2 cellular contexts compared by ENCODE assay signal in the genomic region with DNA sequence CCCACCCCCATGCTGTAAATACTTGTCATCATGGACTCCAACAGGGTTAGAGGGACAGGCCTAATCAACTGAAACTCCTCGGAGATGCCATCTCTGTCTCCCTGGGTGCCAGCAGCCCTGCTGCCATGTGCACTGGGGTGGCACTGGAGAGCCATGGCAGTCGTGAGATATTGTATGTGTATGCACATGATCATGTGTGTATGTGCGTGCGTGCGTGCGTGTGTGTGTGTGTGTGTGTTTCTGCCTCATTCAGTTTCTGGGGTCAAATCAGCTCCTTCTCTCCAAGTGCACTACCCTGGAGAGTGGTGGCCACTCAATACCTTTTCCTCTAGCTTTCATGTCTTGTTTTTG.
TF ChIP-seq lines count a peak whose summit lies in the region.

No MANE protein-coding gene starts in this region.

TF ChIP-seq in GM12891, 5 proteins besides CTCF, POLR2A, EP300 and RAD21:
- TF ChIP-seq POLR2AphosphoS5 (IDR thresholded peaks at IDR 0.05; ENCODE audit: low read depth, low read length), result no peak
- TF ChIP-seq PAX5 (IDR thresholded peaks at IDR 0.05; ENCODE audit: insufficient read depth, low read length, severe bottlenecking), result no peak
- no peak for TF ChIP-seq TAF1 (IDR thresholded peaks at IDR 0.05; ENCODE audit: low read depth, low read length)
- no peak for TF ChIP-seq POU2F2 (IDR thresholded peaks at IDR 0.05; ENCODE audit: low read depth, low read length)
- no peak for TF ChIP-seq SPI1 (IDR thresholded peaks at IDR 0.05; ENCODE audit: low read depth, low read length)

TF ChIP-seq in HepG2, 621 proteins besides CTCF, POLR2A, EP300 and RAD21 (continues in another document):
- no peak for TF ChIP-seq ZNF451 (CRISPR knock-in tag; IDR thresholded peaks at IDR 0.05)
- TF ChIP-seq AKAP8 (CRISPR knock-in tag; IDR thresholded peaks at IDR 0.05), result peak; percentile 9; the same call in 1 of the 2 replicates
- peak; percentile 73; the same call in 1 of the 2 replicates for TF ChIP-seq RARG (CRISPR knock-in tag; IDR thresholded peaks at IDR 0.05; ENCODE audit: low read depth)
- TF ChIP-seq ZNF431 (CRISPR knock-in tag; IDR thresholded peaks at IDR 0.05; ENCODE audit: borderline replicate concordance, low read depth), result 0 out of 2 replicates have a peak, but pooled peaks have one; percentile 18
- no peak for TF ChIP-seq HNF4A (CRISPR knock-in tag; IDR thresholded peaks at IDR 0.05)
- TF ChIP-seq, protein P1, sequence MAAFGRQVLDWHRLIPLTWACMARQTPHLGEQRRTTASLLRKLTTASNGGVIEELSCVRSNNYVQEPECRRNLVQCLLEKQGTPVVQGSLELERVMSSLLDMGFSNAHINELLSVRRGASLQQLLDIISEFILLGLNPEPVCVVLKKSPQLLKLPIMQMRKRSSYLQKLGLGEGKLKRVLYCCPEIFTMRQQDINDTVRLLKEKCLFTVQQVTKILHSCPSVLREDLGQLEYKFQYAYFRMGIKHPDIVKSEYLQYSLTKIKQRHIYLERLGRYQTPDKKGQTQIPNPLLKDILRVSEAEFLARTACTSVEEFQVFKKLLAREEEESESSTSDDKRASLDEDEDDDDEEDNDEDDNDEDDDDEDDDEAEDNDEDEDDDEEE (CRISPR knock-in tag; IDR thresholded peaks at IDR 0.05), result 0 out of 2 replicates have a peak, but pooled peaks have one; percentile 15
- TF ChIP-seq, protein P2, sequence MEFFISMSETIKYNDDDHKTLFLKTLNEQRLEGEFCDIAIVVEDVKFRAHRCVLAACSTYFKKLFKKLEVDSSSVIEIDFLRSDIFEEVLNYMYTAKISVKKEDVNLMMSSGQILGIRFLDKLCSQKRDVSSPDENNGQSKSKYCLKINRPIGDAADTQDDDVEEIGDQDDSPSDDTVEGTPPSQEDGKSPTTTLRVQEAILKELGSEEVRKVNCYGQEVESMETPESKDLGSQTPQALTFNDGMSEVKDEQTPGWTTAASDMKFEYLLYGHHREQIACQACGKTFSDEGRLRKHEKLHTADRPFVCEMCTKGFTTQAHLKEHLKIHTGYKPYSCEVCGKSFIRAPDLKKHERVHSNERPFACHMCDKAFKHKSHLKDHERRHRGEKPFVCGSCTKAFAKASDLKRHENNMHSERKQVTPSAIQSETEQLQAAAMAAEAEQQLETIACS (CRISPR knock-in tag; IDR thresholded peaks at IDR 0.05), result no peak
- TF ChIP-seq RBM22 (optimal IDR thresholded peaks at IDR 0.05; ENCODE audit: low read length), result no peak
- no peak for TF ChIP-seq JUN (CRISPR knock-in tag; IDR thresholded peaks at IDR 0.05)
- TF ChIP-seq, protein P3, sequence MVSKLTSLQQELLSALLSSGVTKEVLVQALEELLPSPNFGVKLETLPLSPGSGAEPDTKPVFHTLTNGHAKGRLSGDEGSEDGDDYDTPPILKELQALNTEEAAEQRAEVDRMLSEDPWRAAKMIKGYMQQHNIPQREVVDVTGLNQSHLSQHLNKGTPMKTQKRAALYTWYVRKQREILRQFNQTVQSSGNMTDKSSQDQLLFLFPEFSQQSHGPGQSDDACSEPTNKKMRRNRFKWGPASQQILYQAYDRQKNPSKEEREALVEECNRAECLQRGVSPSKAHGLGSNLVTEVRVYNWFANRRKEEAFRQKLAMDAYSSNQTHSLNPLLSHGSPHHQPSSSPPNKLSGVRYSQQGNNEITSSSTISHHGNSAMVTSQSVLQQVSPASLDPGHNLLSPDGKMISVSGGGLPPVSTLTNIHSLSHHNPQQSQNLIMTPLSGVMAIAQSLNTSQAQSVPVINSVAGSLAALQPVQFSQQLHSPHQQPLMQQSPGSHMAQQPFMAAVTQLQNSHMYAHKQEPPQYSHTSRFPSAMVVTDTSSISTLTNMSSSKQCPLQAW (CRISPR knock-in tag; IDR thresholded peaks at IDR 0.05), result 0 out of 2 replicates have a peak, but pooled peaks have one; percentile 4
- TF ChIP-seq ZNF33B (CRISPR knock-in tag; IDR thresholded peaks at IDR 0.05), result no peak
- TF ChIP-seq, protein P4, sequence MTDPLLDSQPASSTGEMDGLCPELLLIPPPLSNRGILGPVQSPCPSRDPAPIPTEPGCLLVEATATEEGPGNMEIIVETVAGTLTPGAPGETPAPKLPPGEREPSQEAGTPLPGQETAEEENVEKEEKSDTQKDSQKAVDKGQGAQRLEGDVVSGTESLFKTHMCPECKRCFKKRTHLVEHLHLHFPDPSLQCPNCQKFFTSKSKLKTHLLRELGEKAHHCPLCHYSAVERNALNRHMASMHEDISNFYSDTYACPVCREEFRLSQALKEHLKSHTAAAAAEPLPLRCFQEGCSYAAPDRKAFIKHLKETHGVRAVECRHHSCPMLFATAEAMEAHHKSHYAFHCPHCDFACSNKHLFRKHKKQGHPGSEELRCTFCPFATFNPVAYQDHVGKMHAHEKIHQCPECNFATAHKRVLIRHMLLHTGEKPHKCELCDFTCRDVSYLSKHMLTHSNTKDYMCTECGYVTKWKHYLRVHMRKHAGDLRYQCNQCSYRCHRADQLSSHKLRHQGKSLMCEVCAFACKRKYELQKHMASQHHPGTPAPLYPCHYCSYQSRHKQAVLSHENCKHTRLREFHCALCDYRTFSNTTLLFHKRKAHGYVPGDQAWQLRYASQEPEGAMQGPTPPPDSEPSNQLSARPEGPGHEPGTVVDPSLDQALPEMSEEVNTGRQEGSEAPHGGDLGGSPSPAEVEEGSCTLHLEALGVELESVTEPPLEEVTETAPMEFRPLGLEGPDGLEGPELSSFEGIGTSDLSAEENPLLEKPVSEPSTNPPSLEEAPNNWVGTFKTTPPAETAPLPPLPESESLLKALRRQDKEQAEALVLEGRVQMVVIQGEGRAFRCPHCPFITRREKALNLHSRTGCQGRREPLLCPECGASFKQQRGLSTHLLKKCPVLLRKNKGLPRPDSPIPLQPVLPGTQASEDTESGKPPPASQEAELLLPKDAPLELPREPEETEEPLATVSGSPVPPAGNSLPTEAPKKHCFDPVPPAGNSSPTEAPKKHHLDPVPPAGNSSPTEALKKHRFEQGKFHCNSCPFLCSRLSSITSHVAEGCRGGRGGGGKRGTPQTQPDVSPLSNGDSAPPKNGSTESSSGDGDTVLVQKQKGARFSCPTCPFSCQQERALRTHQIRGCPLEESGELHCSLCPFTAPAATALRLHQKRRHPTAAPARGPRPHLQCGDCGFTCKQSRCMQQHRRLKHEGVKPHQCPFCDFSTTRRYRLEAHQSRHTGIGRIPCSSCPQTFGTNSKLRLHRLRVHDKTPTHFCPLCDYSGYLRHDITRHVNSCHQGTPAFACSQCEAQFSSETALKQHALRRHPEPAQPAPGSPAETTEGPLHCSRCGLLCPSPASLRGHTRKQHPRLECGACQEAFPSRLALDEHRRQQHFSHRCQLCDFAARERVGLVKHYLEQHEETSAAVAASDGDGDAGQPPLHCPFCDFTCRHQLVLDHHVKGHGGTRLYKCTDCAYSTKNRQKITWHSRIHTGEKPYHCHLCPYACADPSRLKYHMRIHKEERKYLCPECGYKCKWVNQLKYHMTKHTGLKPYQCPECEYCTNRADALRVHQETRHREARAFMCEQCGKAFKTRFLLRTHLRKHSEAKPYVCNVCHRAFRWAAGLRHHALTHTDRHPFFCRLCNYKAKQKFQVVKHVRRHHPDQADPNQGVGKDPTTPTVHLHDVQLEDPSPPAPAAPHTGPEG (CRISPR knock-in tag; IDR thresholded peaks at IDR 0.05), result no peak
- 0 out of 2 replicates have a peak, but pooled peaks have one; percentile 3 for TF ChIP-seq TARDBP (CRISPR knock-in tag; IDR thresholded peaks at IDR 0.05)
- TF ChIP-seq SSRP1 (CRISPR knock-in tag; IDR thresholded peaks at IDR 0.05), result no peak
- TF ChIP-seq, protein P5, sequence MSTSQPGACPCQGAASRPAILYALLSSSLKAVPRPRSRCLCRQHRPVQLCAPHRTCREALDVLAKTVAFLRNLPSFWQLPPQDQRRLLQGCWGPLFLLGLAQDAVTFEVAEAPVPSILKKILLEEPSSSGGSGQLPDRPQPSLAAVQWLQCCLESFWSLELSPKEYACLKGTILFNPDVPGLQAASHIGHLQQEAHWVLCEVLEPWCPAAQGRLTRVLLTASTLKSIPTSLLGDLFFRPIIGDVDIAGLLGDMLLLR (CRISPR knock-in tag; IDR thresholded peaks at IDR 0.05), result 0 out of 2 replicates have a peak, but pooled peaks have one; percentile 5
- no peak for TF ChIP-seq SMARCE1 (IDR thresholded peaks at IDR 0.05; ENCODE audit: borderline replicate concordance)
- TF ChIP-seq, protein P6, sequence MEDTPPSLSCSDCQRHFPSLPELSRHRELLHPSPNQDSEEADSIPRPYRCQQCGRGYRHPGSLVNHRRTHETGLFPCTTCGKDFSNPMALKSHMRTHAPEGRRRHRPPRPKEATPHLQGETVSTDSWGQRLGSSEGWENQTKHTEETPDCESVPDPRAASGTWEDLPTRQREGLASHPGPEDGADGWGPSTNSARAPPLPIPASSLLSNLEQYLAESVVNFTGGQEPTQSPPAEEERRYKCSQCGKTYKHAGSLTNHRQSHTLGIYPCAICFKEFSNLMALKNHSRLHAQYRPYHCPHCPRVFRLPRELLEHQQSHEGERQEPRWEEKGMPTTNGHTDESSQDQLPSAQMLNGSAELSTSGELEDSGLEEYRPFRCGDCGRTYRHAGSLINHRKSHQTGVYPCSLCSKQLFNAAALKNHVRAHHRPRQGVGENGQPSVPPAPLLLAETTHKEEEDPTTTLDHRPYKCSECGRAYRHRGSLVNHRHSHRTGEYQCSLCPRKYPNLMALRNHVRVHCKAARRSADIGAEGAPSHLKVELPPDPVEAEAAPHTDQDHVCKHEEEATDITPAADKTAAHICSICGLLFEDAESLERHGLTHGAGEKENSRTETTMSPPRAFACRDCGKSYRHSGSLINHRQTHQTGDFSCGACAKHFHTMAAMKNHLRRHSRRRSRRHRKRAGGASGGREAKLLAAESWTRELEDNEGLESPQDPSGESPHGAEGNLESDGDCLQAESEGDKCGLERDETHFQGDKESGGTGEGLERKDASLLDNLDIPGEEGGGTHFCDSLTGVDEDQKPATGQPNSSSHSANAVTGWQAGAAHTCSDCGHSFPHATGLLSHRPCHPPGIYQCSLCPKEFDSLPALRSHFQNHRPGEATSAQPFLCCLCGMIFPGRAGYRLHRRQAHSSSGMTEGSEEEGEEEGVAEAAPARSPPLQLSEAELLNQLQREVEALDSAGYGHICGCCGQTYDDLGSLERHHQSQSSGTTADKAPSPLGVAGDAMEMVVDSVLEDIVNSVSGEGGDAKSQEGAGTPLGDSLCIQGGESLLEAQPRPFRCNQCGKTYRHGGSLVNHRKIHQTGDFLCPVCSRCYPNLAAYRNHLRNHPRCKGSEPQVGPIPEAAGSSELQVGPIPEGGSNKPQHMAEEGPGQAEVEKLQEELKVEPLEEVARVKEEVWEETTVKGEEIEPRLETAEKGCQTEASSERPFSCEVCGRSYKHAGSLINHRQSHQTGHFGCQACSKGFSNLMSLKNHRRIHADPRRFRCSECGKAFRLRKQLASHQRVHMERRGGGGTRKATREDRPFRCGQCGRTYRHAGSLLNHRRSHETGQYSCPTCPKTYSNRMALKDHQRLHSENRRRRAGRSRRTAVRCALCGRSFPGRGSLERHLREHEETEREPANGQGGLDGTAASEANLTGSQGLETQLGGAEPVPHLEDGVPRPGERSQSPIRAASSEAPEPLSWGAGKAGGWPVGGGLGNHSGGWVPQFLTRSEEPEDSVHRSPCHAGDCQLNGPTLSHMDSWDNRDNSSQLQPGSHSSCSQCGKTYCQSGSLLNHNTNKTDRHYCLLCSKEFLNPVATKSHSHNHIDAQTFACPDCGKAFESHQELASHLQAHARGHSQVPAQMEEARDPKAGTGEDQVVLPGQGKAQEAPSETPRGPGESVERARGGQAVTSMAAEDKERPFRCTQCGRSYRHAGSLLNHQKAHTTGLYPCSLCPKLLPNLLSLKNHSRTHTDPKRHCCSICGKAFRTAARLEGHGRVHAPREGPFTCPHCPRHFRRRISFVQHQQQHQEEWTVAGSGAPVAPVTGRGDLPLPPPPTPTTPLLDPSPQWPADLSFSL (CRISPR knock-in tag; IDR thresholded peaks at IDR 0.05), result 0 out of 2 replicates have a peak, but pooled peaks have one; percentile 58
- TF ChIP-seq RCOR2 (CRISPR knock-in tag; IDR thresholded peaks at IDR 0.05), result no peak
- no peak for TF ChIP-seq ZSCAN9 (CRISPR knock-in tag; IDR thresholded peaks at IDR 0.05; ENCODE audit: borderline replicate concordance)
- TF ChIP-seq, protein P7, sequence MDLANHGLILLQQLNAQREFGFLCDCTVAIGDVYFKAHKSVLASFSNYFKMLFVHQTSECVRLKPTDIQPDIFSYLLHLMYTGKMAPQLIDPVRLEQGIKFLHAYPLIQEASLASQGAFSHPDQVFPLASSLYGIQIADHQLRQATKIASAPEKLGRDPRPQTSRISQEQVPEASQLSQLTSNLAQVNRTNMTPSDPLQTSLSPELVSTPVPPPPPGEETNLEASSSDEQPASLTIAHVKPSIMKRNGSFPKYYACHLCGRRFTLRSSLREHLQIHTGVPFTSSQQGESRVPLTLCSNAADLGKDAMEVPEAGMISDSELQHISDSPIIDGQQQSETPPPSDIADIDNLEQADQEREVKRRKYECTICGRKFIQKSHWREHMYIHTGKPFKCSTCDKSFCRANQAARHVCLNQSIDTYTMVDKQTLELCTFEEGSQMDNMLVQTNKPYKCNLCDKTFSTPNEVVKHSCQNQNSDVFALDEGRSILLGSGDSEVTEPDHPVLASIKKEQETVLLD (CRISPR knock-in tag; IDR thresholded peaks at IDR 0.05; ENCODE audit: low read depth), result no peak
- no peak for TF ChIP-seq MTF2 (CRISPR knock-in tag; IDR thresholded peaks at IDR 0.05; ENCODE audit: borderline replicate concordance)
- peak; percentile 5; the same call in 1 of the 2 replicates for TF ChIP-seq SMAD3 (CRISPR knock-in tag; IDR thresholded peaks at IDR 0.05)
- TF ChIP-seq, protein P8, sequence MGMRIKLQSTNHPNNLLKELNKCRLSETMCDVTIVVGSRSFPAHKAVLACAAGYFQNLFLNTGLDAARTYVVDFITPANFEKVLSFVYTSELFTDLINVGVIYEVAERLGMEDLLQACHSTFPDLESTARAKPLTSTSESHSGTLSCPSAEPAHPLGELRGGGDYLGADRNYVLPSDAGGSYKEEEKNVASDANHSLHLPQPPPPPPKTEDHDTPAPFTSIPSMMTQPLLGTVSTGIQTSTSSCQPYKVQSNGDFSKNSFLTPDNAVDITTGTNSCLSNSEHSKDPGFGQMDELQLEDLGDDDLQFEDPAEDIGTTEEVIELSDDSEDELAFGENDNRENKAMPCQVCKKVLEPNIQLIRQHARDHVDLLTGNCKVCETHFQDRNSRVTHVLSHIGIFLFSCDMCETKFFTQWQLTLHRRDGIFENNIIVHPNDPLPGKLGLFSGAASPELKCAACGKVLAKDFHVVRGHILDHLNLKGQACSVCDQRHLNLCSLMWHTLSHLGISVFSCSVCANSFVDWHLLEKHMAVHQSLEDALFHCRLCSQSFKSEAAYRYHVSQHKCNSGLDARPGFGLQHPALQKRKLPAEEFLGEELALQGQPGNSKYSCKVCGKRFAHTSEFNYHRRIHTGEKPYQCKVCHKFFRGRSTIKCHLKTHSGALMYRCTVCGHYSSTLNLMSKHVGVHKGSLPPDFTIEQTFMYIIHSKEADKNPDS (CRISPR knock-in tag; IDR thresholded peaks at IDR 0.05), result no peak
- 0 out of 2 replicates have a peak, but pooled peaks have one; percentile 13 for TF ChIP-seq ZFX (CRISPR knock-in tag; IDR thresholded peaks at IDR 0.05; ENCODE audit: low read depth)
- TF ChIP-seq, protein P9, sequence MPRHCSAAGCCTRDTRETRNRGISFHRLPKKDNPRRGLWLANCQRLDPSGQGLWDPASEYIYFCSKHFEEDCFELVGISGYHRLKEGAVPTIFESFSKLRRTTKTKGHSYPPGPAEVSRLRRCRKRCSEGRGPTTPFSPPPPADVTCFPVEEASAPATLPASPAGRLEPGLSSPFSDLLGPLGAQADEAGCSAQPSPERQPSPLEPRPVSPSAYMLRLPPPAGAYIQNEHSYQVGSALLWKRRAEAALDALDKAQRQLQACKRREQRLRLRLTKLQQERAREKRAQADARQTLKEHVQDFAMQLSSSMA (CRISPR knock-in tag; IDR thresholded peaks at IDR 0.05), result 0 out of 2 replicates have a peak, but pooled peaks have one; percentile 0
- TF ChIP-seq ZMYM4 (CRISPR knock-in tag; IDR thresholded peaks at IDR 0.05), result 0 out of 2 replicates have a peak, but pooled peaks have one; percentile 10
